In genomic region chr16:24516900-24517669, GRCh38 we compare ENCODE assay signal across 8 cellular contexts. TPM values are rescaled to one million over a fixed set of nuclear protein-coding genes. Genes with fewer than 3 reads are reported as not detected.
DNase-seq lines count a peak whose midpoint lies in the region; ATAC-seq and TF ChIP-seq lines count a peak whose summit lies in the region.

No MANE protein-coding gene starts in this region.

- H3F3A ChIP-seq in GM23248 (ENCODE audit: insufficient read depth): no peaks in the 10 kb centered on the region

- TF ChIP-seq CTCF in kidney epithelial cell (IDR thresholded peaks at IDR 0.05; ENCODE audit: insufficient read depth, low read length, poor library complexity, severe bottlenecking): peak; percentile 92

- H3K79me2 ChIP-seq in GM23248 (ENCODE audit: insufficient read depth): no peaks in the 10 kb centered on the region

- H3K4me1 Mint-ChIP-seq in central memory CD8-positive, alpha-beta T cell: peaks cover 7% of the 10 kb centered on the region

- peaks cover 7% of the 10 kb centered on the region for H3K27me3 Mint-ChIP-seq in central memory CD8-positive, alpha-beta T cell

- no peaks in the 10 kb centered on the region for H3K36me3 ChIP-seq in GM23248 (ENCODE audit: low read depth)
- no peaks in the 10 kb centered on the region for H3K36me3 ChIP-seq in kidney epithelial cell (ENCODE audit: control insufficient read depth, insufficient read depth, low read length)

- no peaks in the 10 kb centered on the region for H4K20me1 ChIP-seq in GM23248 (ENCODE audit: insufficient read depth)

- no peak overlapping the region for H3K4me3 Mint-ChIP-seq in central memory CD8-positive, alpha-beta T cell

- no peaks in the 10 kb centered on the region for H3K9me3 Mint-ChIP-seq in central memory CD8-positive, alpha-beta T cell

- H3K9ac ChIP-seq in GM23248: peak overlapping the region; percentile 55

- 19% methylated on average over 20 of the region's 20 CpGs for WGBS in GM23248 (ENCODE audit: low coverage in 1 of 2, low lambda C conversion rate in 2 of 2, missing lambda C conversion rate in 2 of 2), 2 experiments

- H3K27me3 ChIP-seq in GM23248 (replicated peaks; ENCODE audit: insufficient read depth) (no peaks in the 10 kb centered on the region), kidney epithelial cell (ENCODE audit: control insufficient read depth, insufficient read depth, low read length) (no peaks in the 10 kb centered on the region)

- in situ Hi-C loops in ACHN (cut with HindIII; ENCODE audit: low pct_ligation_motif_present, low pct_unique_long_range_greater_than_20kb, low sequenced_read_pairs): no loop called here
- in situ Hi-C loops in GM23248 (cut with MboI): loop anchor here (25.0 kb wide), 1 partner anchor 830 kb away; the partner anchor contains the start of gene PLK1

- DNase-seq in ACHN (peak; percentile 90), GM23248 (peak; percentile 90), NCI-H510A (lab: John Stamatoyannopoulos, UW) (peak; percentile 66), kidney epithelial cell (ENCODE audit: low read depth) (no peak)
- DNase-seq in activated CD4-positive, alpha-beta T cell treated with anti-CD3 and anti-CD28 coated beads for 1 hour: peak; percentile 59
- peak; percentile 60 to 65 for DNase-seq in central memory CD8-positive, alpha-beta T cell (ENCODE audit: low spot score in 2 of 2)
- peak; percentile 50 to 69 (median 62) for DNase-seq in stimulated activated CD4-positive, alpha-beta T cell treated with anti-CD3 and anti-CD28 coated beads, Interleukin-1b, Interleukin-23, amount 100 ng/mL, for 24 hours (ENCODE audit: low read depth in 4 of 4, low spot score in 1 of 4)

- peak overlapping the region; percentile 63 for H3K4me2 ChIP-seq in GM23248 (ENCODE audit: unreplicated experiment)

- peaks cover 2% of the 10 kb centered on the region for H3K36me3 Mint-ChIP-seq in central memory CD8-positive, alpha-beta T cell (ENCODE audit: insufficient read depth)

- no peaks in the 10 kb centered on the region for H3K9me3 ChIP-seq in GM23248 (ENCODE audit: low read depth)

- H3K4me1 ChIP-seq in GM23248 (ENCODE audit: insufficient read depth): no peaks in the 10 kb centered on the region

- no peak for ATAC-seq in central memory CD8-positive, alpha-beta T cell (replicated peaks; ENCODE audit: extremely low read depth, poor library complexity, severe bottlenecking)
- ATAC-seq in HG02588 (IDR thresholded peaks at IDR 0.05; ENCODE audit: unreplicated experiment): no peak

- H2AFZ ChIP-seq in GM23248: peak overlapping the region; percentile 80

- no peak overlapping the region for H3K27ac Mint-ChIP-seq in central memory CD8-positive, alpha-beta T cell (ENCODE audit: low read depth)

- peak overlapping the region; percentile 66 for H3K4me3 ChIP-seq in GM23248
- no peak overlapping the region for H3K4me3 ChIP-seq in kidney epithelial cell (ENCODE audit: low read depth, low read length)

- H3K27ac ChIP-seq in GM23248: no peak overlapping the region

- no peaks in the 10 kb centered on the region for H3K9me2 ChIP-seq in GM23248 (ENCODE audit: insufficient read depth)

RNA-seq across cellular contexts. Expression of gene RBBP6, which starts 22.3 kb away (rescaled TPM):
- total RNA-seq in GM23248 (2014; rRNA removed; shearing (Covaris generic)): 15.8 and 17.3 TPM in 2 replicates
- 13.8 TPM in 2 replicates for polyA plus RNA-seq in GM23248 (2016; fragmentation: Nextera tagmentation; extraction: Ambion mirVana)
- 48.1 and 52.3 TPM in 2 replicates for total RNA-seq in kidney epithelial cell
